Comparison of ENCODE assay signal across 1 cellular context in genomic region chr2:113889471-113890252, GRCh38.
TF ChIP-seq lines count a peak whose summit lies in the region.

TSS of gene ACTR3 (plus strand) at chr2:113890089. CDS start at chr2:113890280, 191 bp downstream.

TF ChIP-seq in K562, 482 proteins besides CTCF, POLR2A, EP300 and RAD21 (continued from another document and continues in another):
- no peak for TF ChIP-seq TRIM25 (IDR thresholded peaks at IDR 0.05; ENCODE audit: borderline replicate concordance)
- TF ChIP-seq PML (IDR thresholded peaks at IDR 0.05; ENCODE audit: low read length), result no peak; the same call in none of the 2 replicates
- TF ChIP-seq ASH1L (IDR thresholded peaks at IDR 0.05; ENCODE audit: borderline replicate concordance, low read depth, partially characterized antibody), result no peak
- TF ChIP-seq CHAMP1 (IDR thresholded peaks at IDR 0.05), result peak; percentile 84
- TF ChIP-seq L3MBTL2 (IDR thresholded peaks at IDR 0.05), result peak; percentile 88
- no peak for TF ChIP-seq HEY1 (CRISPR knock-in tag; IDR thresholded peaks at IDR 0.05; ENCODE audit: borderline replicate concordance)
- TF ChIP-seq HNRNPK (IDR thresholded peaks at IDR 0.05; ENCODE audit: low read depth, low read length, poor library complexity, severe bottlenecking), result peak; percentile 39
- no peak for TF ChIP-seq PCBP2 (IDR thresholded peaks at IDR 0.05; ENCODE audit: low read depth, low read length, poor library complexity, severe bottlenecking)
- peak; percentile 71 for TF ChIP-seq SMAD1 (IDR thresholded peaks at IDR 0.05; ENCODE audit: low read depth, low read length, partially characterized antibody)
- TF ChIP-seq ZNF311 (CRISPR knock-in tag; IDR thresholded peaks at IDR 0.05), result no peak
- TF ChIP-seq NR1H2 (CRISPR knock-in tag; IDR thresholded peaks at IDR 0.05), result no peak
- no peak for TF ChIP-seq BCL6 (CRISPR knock-in tag; IDR thresholded peaks at IDR 0.05)
- no peak; the same call in 1 of the 2 replicates for TF ChIP-seq GMEB1 (CRISPR knock-in tag; IDR thresholded peaks at IDR 0.05)
- TF ChIP-seq POLR2G (IDR thresholded peaks at IDR 0.05; ENCODE audit: low read depth, low read length), result peak; percentile 93
- peak; percentile 100 for TF ChIP-seq VEZF1 (CRISPR knock-in tag; IDR thresholded peaks at IDR 0.05)
- TF ChIP-seq MEF2A (IDR thresholded peaks at IDR 0.05; ENCODE audit: control insufficient read depth, low read depth, low read length), result no peak
- peak; percentile 60; the same call in 1 of the 2 replicates for TF ChIP-seq OTX1 (CRISPR knock-in tag; IDR thresholded peaks at IDR 0.05)
- peak; percentile 57 for TF ChIP-seq CBFA2T2 (conservative IDR thresholded peaks at IDR 0.05)
- TF ChIP-seq HLTF (IDR thresholded peaks at IDR 0.05), result no peak
- TF ChIP-seq MEIS2 (IDR thresholded peaks at IDR 0.05; ENCODE audit: partially characterized antibody), result peak; percentile 37
- TF ChIP-seq ZKSCAN1 (IDR thresholded peaks at IDR 0.05; ENCODE audit: low read depth, low read length), result peak; percentile 59; the same call in 1 of the 2 replicates
- no peak for TF ChIP-seq ZNF609 (CRISPR knock-in tag; IDR thresholded peaks at IDR 0.05; ENCODE audit: borderline replicate concordance)
- peak; percentile 35 for TF ChIP-seq E2F8 (IDR thresholded peaks at IDR 0.05; ENCODE audit: low read depth, partially characterized antibody)
- TF ChIP-seq ETV6 (IDR thresholded peaks at IDR 0.05; ENCODE audit: borderline replicate concordance in 1 of 2, low read depth in 2 of 2, low read length in 1 of 2), result peak; percentile 13 to 28; a peak in 1 of 4 replicates
- TF ChIP-seq ETV6 (CRISPR knock-in tag; IDR thresholded peaks at IDR 0.05; ENCODE audit: borderline replicate concordance), result no peak
- no peak for TF ChIP-seq ZNF407 (IDR thresholded peaks at IDR 0.05; ENCODE audit: low read depth)
- TF ChIP-seq ETV1 (tag; conservative IDR thresholded peaks at IDR 0.05; ENCODE audit: low read depth), result peak; percentile 93
- TF ChIP-seq TARDBP (IDR thresholded peaks at IDR 0.05), result peak; percentile 59; the same call in 1 of the 2 replicates
- no peak for TF ChIP-seq RBM34 (IDR thresholded peaks at IDR 0.05; ENCODE audit: borderline replicate concordance, insufficient read depth, low read length)
- no peak for TF ChIP-seq FIP1L1 (IDR thresholded peaks at IDR 0.05; ENCODE audit: low read depth, low read length, poor library complexity, severe bottlenecking)
- no peak for TF ChIP-seq SMARCC2 (IDR thresholded peaks at IDR 0.05; ENCODE audit: low read depth)
- TF ChIP-seq PPARD (CRISPR knock-in tag; IDR thresholded peaks at IDR 0.05), result no peak
